In the genomic region with DNA sequence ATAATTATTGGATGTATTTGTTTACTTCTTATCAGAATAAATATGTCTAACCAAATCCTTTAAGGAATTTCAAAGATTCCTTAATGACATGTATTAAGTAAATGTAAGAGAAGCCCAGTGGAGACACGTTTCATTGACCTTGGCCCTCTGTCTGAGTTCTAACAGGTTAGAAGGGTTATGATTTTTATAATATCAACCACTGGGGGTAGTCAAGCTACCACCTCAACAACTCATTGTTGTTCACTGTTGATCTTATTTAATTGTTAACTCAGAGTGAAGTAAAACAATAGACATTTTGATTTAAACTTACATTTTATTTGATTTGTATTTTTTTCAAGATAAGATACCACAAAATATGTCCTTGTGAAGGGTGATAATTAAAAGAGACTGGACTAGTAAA, we compare ENCODE assay signal across 13 cellular contexts.
DNase-seq lines count a peak whose midpoint lies in the region; ATAC-seq, FAIRE-seq and TF ChIP-seq lines count a peak whose summit lies in the region.
"Had no signal": no experiment of that assay in that cellular context is flagged by ENCODE, and none has a peak within 500 bp of the region (broad histone marks: within the 10 kb centered on the region; RNA-seq: fewer than 3 reads in every experiment).

No MANE protein-coding gene starts in this region.

- H3K4me2 ChIP-seq in A549: no peak overlapping the region
- H3K4me2 ChIP-seq in SK-N-SH: no peak overlapping the region
- H3K4me2 ChIP-seq in GM23248 (ENCODE audit: unreplicated experiment): no peak overlapping the region

- no peaks in the 10 kb centered on the region for H3K4me1 ChIP-seq in A549
- no peaks in the 10 kb centered on the region for H3K4me1 ChIP-seq in SK-N-SH (ENCODE audit: control insufficient read depth in 1 of 2, insufficient read depth in 2 of 2, low read depth in 1 of 2, low read length in 1 of 2)
- H3K4me1 ChIP-seq in GM23248 (ENCODE audit: insufficient read depth): no peaks in the 10 kb centered on the region
- no peaks in the 10 kb centered on the region for H3K4me1 ChIP-seq in spleen
- H3K4me1 ChIP-seq: psoas muscle, SJSA1 had no signal

- ATAC-seq in A549 (peak; percentile 39 to 72; a peak in 3 of 6 replicates), GM19351 (IDR thresholded peaks at IDR 0.05; ENCODE audit: unreplicated experiment) (peak; percentile 62), HG03442 (IDR thresholded peaks at IDR 0.05; ENCODE audit: unreplicated experiment) (peak; percentile 69)
- ATAC-seq: psoas muscle had no signal

- H3K27me3 ChIP-seq in SK-N-SH (ENCODE audit: insufficient read depth) (no peaks in the 10 kb centered on the region), GM23248 (replicated peaks; ENCODE audit: insufficient read depth) (no peaks in the 10 kb centered on the region), spleen (replicated peaks in 1 of 7) (no peaks in the 10 kb centered on the region)
- H3K27me3 ChIP-seq: SJSA1 had no signal

- POLR2A ChIA-PET in A549 (lab: Yijun Ruan, JAX) (no interaction called here), SK-N-SH (lab: Yijun Ruan, JAX) (no interaction called here)

- H3F3A ChIP-seq in SK-N-SH (replicated peaks; ENCODE audit: insufficient read depth) (no peaks in the 10 kb centered on the region), GM23248 (ENCODE audit: insufficient read depth) (no peaks in the 10 kb centered on the region)

- H3K79me2 ChIP-seq in SK-N-SH (ENCODE audit: insufficient read depth) (no peaks in the 10 kb centered on the region), GM23248 (ENCODE audit: insufficient read depth) (no peaks in the 10 kb centered on the region)

- TF ChIP-seq EP300 in A549 (IDR thresholded peaks at IDR 0.05) (no peak), SK-N-SH (IDR thresholded peaks at IDR 0.05; ENCODE audit: borderline replicate concordance in 1 of 2, low read depth in 1 of 2, low read length in 1 of 2) (no peak)

- no peak for FAIRE-seq in A549 (lab: Jason Lieb, UNC)
- FAIRE-seq: colon had no signal

- H3K9ac ChIP-seq in SK-N-SH (no peak overlapping the region), GM23248 (no peak overlapping the region)

- H3K9me2 ChIP-seq in SK-N-SH (no peaks in the 10 kb centered on the region), GM23248 (ENCODE audit: insufficient read depth) (no peaks in the 10 kb centered on the region)

- CTCF ChIA-PET in A549 (lab: Yijun Ruan, JAX): no interaction called here
- CTCF ChIA-PET in SK-N-SH (lab: Yijun Ruan, JAX): interaction anchor here (0.7 to 1.4 kb wide), 4 partner anchors 15 to 54 kb away, joined by 3 read pairs; no protein-coding TSS in a partner anchor

- no peak for TF ChIP-seq POLR2A in A549 (IDR thresholded peaks at IDR 0.05; ENCODE audit: low read length)
- no peak for TF ChIP-seq POLR2A in spleen (IDR thresholded peaks at IDR 0.05)

- no peak for TF ChIP-seq RAD21 in A549 (conservative IDR thresholded peaks at IDR 0.05 in 1 of 2, IDR thresholded peaks at IDR 0.05 in 1 of 2)
- no peak for TF ChIP-seq RAD21 in SK-N-SH (IDR thresholded peaks at IDR 0.05; ENCODE audit: low read length)

- in situ Hi-C loops in GM23248 (cut with MboI): no loop called here

- H2AFZ ChIP-seq in SK-N-SH (ENCODE audit: low read depth): no peak overlapping the region
- H2AFZ ChIP-seq in GM23248: no peak overlapping the region

- no peaks in the 10 kb centered on the region for H3K36me3 ChIP-seq in SK-N-SH (replicated peaks in 1 of 2; ENCODE audit: control insufficient read depth in 1 of 2, insufficient read depth in 2 of 2, low read length in 1 of 2)
- no peaks in the 10 kb centered on the region for H3K36me3 ChIP-seq in GM23248 (ENCODE audit: low read depth)
- H3K36me3 ChIP-seq in spleen: no peaks in the 10 kb centered on the region
- H3K36me3 ChIP-seq: SJSA1 had no signal

- intact Hi-C loops in spleen (cut with DNase I; ENCODE audit: low total_unique reads): no loop called here

- DNase-seq in A549 (ENCODE audit: low read depth in 1 of 2, low spot score in 1 of 2) (peak; percentile 1 to 13), SK-N-SH (no peak), GM23248 (no peak), NOMO-1 treated with dmso at 0.1 percent for 144 hours (lab: John Stamatoyannopoulos, UW; ENCODE audit: unreplicated experiment) (no peak), iPS-NIHi7 (ENCODE audit: extremely low spot score) (no peak), spleen (no peak)
- DNase-seq: activated CD4-positive, alpha-beta T cell treated with anti-CD3 and anti-CD28 coated beads, Interleukin-2, amount 50 U/mL, for 4 hours; activated naive CD4-positive, alpha-beta T cell; psoas muscle had no signal

- H3K9me3 ChIP-seq in A549 (no peaks in the 10 kb centered on the region), SK-N-SH (no peaks in the 10 kb centered on the region), GM23248 (ENCODE audit: low read depth) (no peaks in the 10 kb centered on the region), spleen (no peaks in the 10 kb centered on the region)
- H3K9me3 ChIP-seq: psoas muscle, SJSA1 had no signal

- H3K4me3 ChIP-seq in A549: no peak overlapping the region
- no peak overlapping the region for H3K4me3 ChIP-seq in SK-N-SH (ENCODE audit: low read depth in 2 of 2, low read length in 1 of 2)
- no peak overlapping the region for H3K4me3 ChIP-seq in GM23248
- H3K4me3 ChIP-seq in spleen: no peak overlapping the region
- H3K4me3 ChIP-seq: psoas muscle, SJSA1 had no signal

- WGBS in A549 (ENCODE audit: missing lambda C conversion rate): 3% methylated on average over 1 of the region's 1 CpG
- whole genome bisulfite sequencing in SK-N-SH (ENCODE audit: low lambda C conversion rate): 0% methylated on average over 1 of the region's 1 CpG
- WGBS in GM23248 (ENCODE audit: low coverage in 1 of 2, low lambda C conversion rate in 2 of 2, missing lambda C conversion rate in 2 of 2), 2 experiments: 9 to 12% methylated on average over 1 of the region's 1 CpG
- 36 to 59% (median 44%) methylated on average over 1 of the region's 1 CpG for WGBS in spleen, 5 donors

- TF ChIP-seq CTCF in A549 (IDR thresholded peaks at IDR 0.05) (no peak), SK-N-SH (IDR thresholded peaks at IDR 0.05) (peak; percentile 43), spleen (IDR thresholded peaks at IDR 0.05 in 8 of 11, conservative IDR thresholded peaks at IDR 0.05 in 3 of 11) (no peak)

- H4K20me1 ChIP-seq in SK-N-SH (ENCODE audit: insufficient read depth): no peaks in the 10 kb centered on the region
- H4K20me1 ChIP-seq in GM23248 (ENCODE audit: insufficient read depth): no peaks in the 10 kb centered on the region

- H3K27ac ChIP-seq in A549 (no peak overlapping the region), SK-N-SH (ENCODE audit: low read depth in 2 of 2, low read length in 1 of 2) (no peak overlapping the region), GM23248 (no peak overlapping the region), spleen (no peak overlapping the region)
- H3K27ac ChIP-seq: psoas muscle, SJSA1 had no signal

TF ChIP-seq in A549, 52 proteins besides CTCF, POLR2A, EP300 and RAD21:
- TF ChIP-seq FOSB (CRISPR knock-in tag; IDR thresholded peaks at IDR 0.05) (no peak), MYC (IDR thresholded peaks at IDR 0.05; ENCODE audit: borderline replicate concordance, low read length) (no peak), ZSCAN20 (CRISPR knock-in tag; IDR thresholded peaks at IDR 0.05) (no peak), KDM5A (IDR thresholded peaks at IDR 0.05) (no peak), MAZ (IDR thresholded peaks at IDR 0.05; ENCODE audit: borderline replicate concordance, low read depth, low read length) (no peak), EHMT2 (IDR thresholded peaks at IDR 0.05; ENCODE audit: low read depth) (no peak), MAFK (IDR thresholded peaks at IDR 0.05; ENCODE audit: partially characterized antibody) (no peak), ZC3H11A (IDR thresholded peaks at IDR 0.05) (no peak), E2F6 (IDR thresholded peaks at IDR 0.05; ENCODE audit: borderline replicate concordance, low read depth) (no peak), RNF2 (IDR thresholded peaks at IDR 0.05; ENCODE audit: borderline replicate concordance, low read depth) (no peak), BHLHE40 (IDR thresholded peaks at IDR 0.05; ENCODE audit: low read depth, low read length) (no peak)

TF ChIP-seq in SK-N-SH, 30 proteins besides CTCF, POLR2A, EP300 and RAD21:
- TF ChIP-seq POLR2AphosphoS5 (IDR thresholded peaks at IDR 0.05; ENCODE audit: low read depth, low read length) (no peak), YY1 (IDR thresholded peaks at IDR 0.05; ENCODE audit: low read depth) (no peak), FOXJ3 (CRISPR knock-in tag; IDR thresholded peaks at IDR 0.05) (no peak)

Comparison
In these comparisons a context has a peak if more than half of its experiments do, and no peak if none do; other contexts are left out.
1. DNase-seq: peak in A549 (2 of 2); none in SK-N-SH (single experiment), GM23248 (single experiment), NOMO-1 treated with dmso at 0.1 percent for 144 hours (single experiment), iPS-NIHi7 (single experiment) and spleen (single experiment).
2. Of the 12 proteins assayed by ChIP-seq in both A549 and SK-N-SH: peak only in A549: none; only in SK-N-SH: CTCF; in both: none; in neither: 11.
3. Peak in every context shown above with its lines, with median percentiles within 50 percentile points of each other: ATAC-seq.